Comparison of ENCODE assay signal across 8 cellular contexts in the genomic region with DNA sequence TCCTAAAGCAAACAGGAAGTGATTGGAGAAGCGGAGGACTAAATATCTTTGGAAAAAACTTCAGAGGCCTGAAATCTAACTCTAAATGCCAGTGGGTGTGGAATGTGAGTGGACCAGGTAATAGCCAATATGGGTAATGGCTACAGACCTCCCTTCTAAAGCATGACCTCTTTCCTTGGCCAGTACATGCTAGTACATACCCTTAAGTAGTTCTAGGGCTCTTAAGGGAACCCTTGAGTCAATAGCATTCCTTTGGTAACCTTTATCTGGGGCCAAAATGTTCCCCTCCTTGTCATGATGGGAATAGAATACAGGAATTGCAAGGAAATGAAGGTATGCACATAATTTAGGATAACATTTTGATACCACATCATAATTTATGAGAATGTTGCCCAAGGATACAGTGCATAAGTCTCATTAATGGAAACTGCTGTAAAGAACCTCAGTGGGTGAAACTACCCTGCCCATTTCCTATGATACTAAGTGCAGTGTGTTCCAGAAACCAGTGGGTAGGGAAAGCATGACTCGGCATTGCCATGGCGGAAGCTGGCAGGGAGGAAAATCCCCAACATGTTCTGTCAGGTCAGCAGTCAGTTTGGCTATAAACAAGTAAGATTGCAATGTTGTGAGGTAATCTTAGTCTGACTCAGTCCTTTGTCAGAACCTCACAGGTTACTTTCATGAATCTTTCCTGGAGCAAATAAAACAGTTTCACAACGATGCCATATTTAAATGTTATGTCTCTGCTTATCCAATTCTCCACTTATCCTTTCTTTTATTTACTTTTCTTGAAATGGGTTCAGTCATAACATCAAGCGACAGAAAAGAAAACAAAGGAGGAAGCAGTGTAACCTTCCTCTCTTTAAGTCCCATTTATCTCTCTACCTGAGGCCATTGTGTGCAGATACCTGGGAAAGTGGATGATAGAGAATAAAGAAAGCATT. TPM values are rescaled to one million over a fixed set of nuclear protein-coding genes. Genes with fewer than 3 reads are reported as not detected.
DNase-seq lines count a peak whose midpoint lies in the region; ATAC-seq lines count a peak whose summit lies in the region.

No MANE protein-coding gene starts in this region.

- H3K4me1 Mint-ChIP-seq in activated T-cell treated with anti-CD3 and anti-CD28 coated beads, Interleukin-2, amount 50 U/mL, for 24 hours (ENCODE audit: low read depth), result peaks cover 27% of the 10 kb centered on the region

- H3K27me3 Mint-ChIP-seq in activated T-cell treated with anti-CD3 and anti-CD28 coated beads, Interleukin-2, amount 50 U/mL, for 24 hours, result no peaks in the 10 kb centered on the region

- WGBS in right cardiac atrium, result 62% methylated on average over 5 of the region's 5 CpGs

- H3K36me3 Mint-ChIP-seq in activated T-cell treated with anti-CD3 and anti-CD28 coated beads, Interleukin-2, amount 50 U/mL, for 24 hours (ENCODE audit: low read depth), result no peaks in the 10 kb centered on the region

- no peaks in the 10 kb centered on the region for H3K9me3 ChIP-seq in ES-I3 (ENCODE audit: control insufficient read depth, insufficient read depth, low read length)
- no peaks in the 10 kb centered on the region for H3K9me3 ChIP-seq in right cardiac atrium (ENCODE audit: control insufficient read depth, low read length)

- H3K4me3 Mint-ChIP-seq in activated T-cell treated with anti-CD3 and anti-CD28 coated beads, Interleukin-2, amount 50 U/mL, for 24 hours, result no peak overlapping the region

- intact Hi-C loops in right cardiac atrium (cut with DNase I) (no loop called here), posterior vena cava (cut with DNase I) (no loop called here)

- H3K9me3 Mint-ChIP-seq in activated T-cell treated with anti-CD3 and anti-CD28 coated beads, Interleukin-2, amount 50 U/mL, for 24 hours, result no peaks in the 10 kb centered on the region

- H3K27ac ChIP-seq in right cardiac atrium (ENCODE audit: low read length), result no peak overlapping the region

- H3K9ac ChIP-seq in ES-I3 (ENCODE audit: low read depth, low read length), result peak overlapping the region; percentile 4; the same call in 1 of the 2 replicates

- H3K4me1 ChIP-seq in ES-I3 (ENCODE audit: insufficient read depth, low read length) (peaks cover 19% of the 10 kb centered on the region), right cardiac atrium (ENCODE audit: control insufficient read depth, insufficient read depth, low read length) (no peaks in the 10 kb centered on the region)

- H3K36me3 ChIP-seq in ES-I3 (ENCODE audit: insufficient read depth, low read length), result no peaks in the 10 kb centered on the region

- peak overlapping the region; percentile 71 for H3K27ac Mint-ChIP-seq in activated T-cell treated with anti-CD3 and anti-CD28 coated beads, Interleukin-2, amount 50 U/mL, for 24 hours

- H3K4me3 ChIP-seq in right cardiac atrium (ENCODE audit: low read length), result no peak overlapping the region

- H3K27me3 ChIP-seq in right cardiac atrium (ENCODE audit: control insufficient read depth, insufficient read depth), result no peaks in the 10 kb centered on the region

- peak; percentile 59 for ATAC-seq in GM21526 (IDR thresholded peaks at IDR 0.05; ENCODE audit: low FRiP score, unreplicated experiment)
- ATAC-seq in right cardiac atrium, result peak; percentile 71 to 72

- DNase-seq in HS-27A (ENCODE audit: low read depth) (peak; percentile 72), right cardiac atrium (peak; percentile 36 to 62 (median 43)), posterior vena cava (ENCODE audit: low spot score) (no peak), NCI-H2029 (lab: John Stamatoyannopoulos, UW) (no peak)
- peak; percentile 69 for DNase-seq in activated T-cell treated with anti-CD3 and anti-CD28 coated beads, Interleukin-2, amount 50 U/mL, for 24 hours
- DNase-seq in stimulated activated CD4-positive, alpha-beta T cell treated with anti-CD3 and anti-CD28 coated beads, Interleukin-2, amount 100 ng/mL, for 48 hours, result peak; percentile 39 to 41

RNA-seq across cellular contexts. Expression of a gene that starts 23.5 kb away (rescaled TPM):
- total RNA-seq in right cardiac atrium (1 to 10 TPM; 4.9 to 5.6 (median 5.1) TPM), posterior vena cava (10 to 100 TPM; 10.7 to 14.1 TPM)
- 1.9 TPM for polyA plus RNA-seq in right cardiac atrium

Comparison
In these comparisons a context has a peak if more than half of its experiments do, and no peak if none do; other contexts are left out.
1. DNase-seq: peak in HS-27A (single experiment), activated T-cell treated with anti-CD3 and anti-CD28 coated beads, Interleukin-2, amount 50 U/mL, for 24 hours (single experiment), right cardiac atrium (3 of 3) and stimulated activated CD4-positive, alpha-beta T cell treated with anti-CD3 and anti-CD28 coated beads, Interleukin-2, amount 100 ng/mL, for 48 hours (2 of 2); none in posterior vena cava (single experiment) and NCI-H2029 (single experiment).